22 cellular contexts compared by ENCODE assay signal in the genomic region with DNA sequence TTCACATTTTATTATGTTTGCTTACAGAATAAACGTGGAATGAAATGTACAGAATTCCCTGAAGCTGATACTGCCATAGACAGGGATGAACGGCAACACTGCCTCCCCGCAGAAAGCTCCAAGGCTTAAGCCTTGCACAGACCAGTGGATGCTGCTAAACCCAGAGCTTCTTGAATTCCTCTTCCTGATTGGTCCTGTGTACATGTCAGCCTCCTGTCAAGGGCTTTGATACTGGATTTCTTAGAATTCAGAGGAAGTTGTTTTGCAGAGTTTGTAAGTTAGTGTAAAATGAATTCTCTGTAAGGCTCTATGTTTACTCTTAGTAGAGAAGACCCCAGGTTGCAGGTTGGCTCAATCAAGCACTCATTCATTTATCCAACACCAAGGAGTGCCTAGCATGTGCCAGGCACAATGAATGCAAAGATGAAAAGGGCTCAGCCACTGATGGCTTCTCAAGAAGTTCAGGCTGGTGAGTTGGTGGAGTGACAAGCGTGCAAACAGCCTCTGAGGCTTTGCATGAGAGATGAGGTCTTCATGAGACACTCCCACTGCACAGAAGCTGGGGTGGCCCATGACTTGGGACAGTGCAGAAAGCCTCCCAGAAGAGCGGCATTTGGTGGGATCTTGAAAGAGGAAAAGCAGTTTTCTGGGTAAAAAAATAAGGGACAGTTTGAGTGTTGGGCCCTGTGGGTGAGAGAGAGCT.
"Had no signal": no experiment of that assay in that cellular context is flagged by ENCODE, and none has a peak within 500 bp of the region (broad histone marks: within the 10 kb centered on the region; RNA-seq: fewer than 3 reads in every experiment).

No MANE protein-coding gene starts in this region.

- H3K4me3 Mint-ChIP-seq: brain had no signal

- H3K36me3 ChIP-seq: cardiac muscle cell, Peyer's patch, SJCRH30 had no signal

- H3K4me3 ChIP-seq: cardiac muscle cell, K562, Peyer's patch, SJCRH30 had no signal

- H3K36me3 Mint-ChIP-seq: brain had no signal

- H3K9me3 ChIP-seq: Peyer's patch, SJCRH30, SK-N-SH had no signal

- H3K9ac ChIP-seq: SK-N-SH had no signal

- H3K27ac ChIP-seq: cardiac muscle cell, Peyer's patch, RWPE1, SJCRH30, VCaP had no signal

- H3K4me1 ChIP-seq: Peyer's patch, SJCRH30 had no signal

- ATAC-seq: K562 had no signal

- H3K27me3 ChIP-seq: Peyer's patch, SJCRH30 had no signal

- DNase-seq: activated CD4-positive, alpha-beta T cell treated with anti-CD3 and anti-CD28 coated beads, Interleukin-2, amount 50 U/mL, for 48 hours; activated CD4-positive, CD25-positive, alpha-beta regulatory T cell; activated CD8-positive, alpha-beta memory T cell treated with anti-CD3 and anti-CD28 coated beads, Interleukin-2, amount 50 U/mL, for 4 hours; amygdala; Karpas-422; NCI-H1048; NCI-H146; NCI-H187 treated with DMSO at 0.1 percent for 48 hours; NCI-H2081 treated with DMSO at 0.1 percent for 48 hours; NCI-H446; NCI-H524; Right ventricle myocardium superior; SJCRH30; SK-N-SH; T-helper 2 cell; T1000 had no signal

- H3K4me2 ChIP-seq: SK-N-SH had no signal
